1 cellular context compared by ENCODE assay signal in the genomic region with DNA sequence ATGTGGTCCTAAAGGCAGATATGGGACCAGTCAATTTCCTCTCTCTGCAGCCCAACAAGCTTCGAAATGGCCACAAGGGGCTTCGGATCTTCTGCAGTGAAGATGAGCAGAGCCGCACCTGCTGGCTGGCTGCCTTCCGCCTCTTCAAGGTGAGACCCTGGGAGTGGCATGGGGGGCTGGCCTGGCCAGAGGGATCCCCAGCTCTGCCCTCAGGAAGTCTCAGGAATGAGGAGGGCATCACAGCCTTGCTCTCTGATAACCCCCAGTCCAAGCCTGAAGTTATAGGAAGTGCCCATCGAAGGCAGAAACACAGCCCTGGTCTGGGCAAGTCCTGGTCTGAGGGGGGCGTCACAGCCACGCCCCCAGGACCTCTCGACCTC.
TF ChIP-seq lines count a peak whose summit lies in the region.

No MANE protein-coding gene starts in this region.

TF ChIP-seq in HepG2, 621 proteins besides CTCF, POLR2A, EP300 and RAD21:
- TF ChIP-seq ZBTB38 (CRISPR knock-in tag; IDR thresholded peaks at IDR 0.05) (0 out of 2 replicates have a peak, but pooled peaks have one; percentile 3), ELF4 (CRISPR knock-in tag; IDR thresholded peaks at IDR 0.05; ENCODE audit: borderline replicate concordance) (no peak)
